8 cellular contexts compared by ENCODE assay signal in genomic region chr17:76671912-76672262, GRCh38. TPM values are rescaled to one million over a fixed set of nuclear protein-coding genes. Genes with fewer than 3 reads are reported as not detected.
DNase-seq lines count a peak whose midpoint lies in the region; ATAC-seq and TF ChIP-seq lines count a peak whose summit lies in the region.

No MANE protein-coding gene starts in this region.

- peaks cover 4% of the 10 kb centered on the region; the same call in 1 of the 2 replicates for H3K9me3 ChIP-seq in OCI-LY1 (ENCODE audit: low read length)

- H2AFZ ChIP-seq in OCI-LY1 (ENCODE audit: low read length): peak overlapping the region; percentile 14; the same call in 1 of the 2 replicates

- no peaks in the 10 kb centered on the region; the same call in 1 of the 2 replicates for H3K36me3 ChIP-seq in OCI-LY1 (ENCODE audit: insufficient read depth, low read length)

- H3K36me3 Mint-ChIP-seq in osteocyte (ENCODE audit: unreplicated experiment): peaks cover 11% of the 10 kb centered on the region

- H3K4me3 ChIP-seq in OCI-LY1 (ENCODE audit: low read depth, low read length, poor library complexity, severe bottlenecking): peak overlapping the region; percentile 75
- H3K4me3 ChIP-seq in epithelial cell of proximal tubule (ENCODE audit: low read depth, low read length): peak overlapping the region; percentile 67

- H3K4me1 Mint-ChIP-seq in osteocyte (ENCODE audit: unreplicated experiment): peaks cover 31% of the 10 kb centered on the region

- H3K4me3 Mint-ChIP-seq in osteocyte (ENCODE audit: unreplicated experiment): peak overlapping the region; percentile 76

- no peaks in the 10 kb centered on the region for H3K27me3 Mint-ChIP-seq in osteocyte (ENCODE audit: unreplicated experiment)

- peak; percentile 17 for ATAC-seq in GM19397 (IDR thresholded peaks at IDR 0.05; ENCODE audit: unreplicated experiment)
- no peak for ATAC-seq in GM18873 (IDR thresholded peaks at IDR 0.05; ENCODE audit: low FRiP score, unreplicated experiment)
- ATAC-seq in GM19035 (IDR thresholded peaks at IDR 0.05; ENCODE audit: unreplicated experiment): no peak

- peaks cover 3% of the 10 kb centered on the region for H3K9me3 Mint-ChIP-seq in osteocyte (ENCODE audit: unreplicated experiment)

- H4K20me1 ChIP-seq in OCI-LY1 (ENCODE audit: insufficient read depth, low read length): no peaks in the 10 kb centered on the region

- peak overlapping the region; percentile 92 for H3K4me2 ChIP-seq in OCI-LY1 (ENCODE audit: low read length)

- TF ChIP-seq CTCF in OCI-LY1 (IDR thresholded peaks at IDR 0.05; ENCODE audit: low read length): no peak
- no peak for TF ChIP-seq CTCF in epithelial cell of proximal tubule (conservative IDR thresholded peaks at IDR 0.05; ENCODE audit: low read depth, low read length)
- TF ChIP-seq CTCF in osteocyte (IDR thresholded peaks at IDR 0.05): no peak

- H3K79me2 ChIP-seq in OCI-LY1 (ENCODE audit: insufficient read depth, low read length): no peaks in the 10 kb centered on the region

- H3K27ac Mint-ChIP-seq in osteocyte (ENCODE audit: unreplicated experiment): peak overlapping the region; percentile 74

- no peaks in the 10 kb centered on the region for H3F3A ChIP-seq in OCI-LY1 (ENCODE audit: insufficient read depth, low read length)

- H3K9ac ChIP-seq in OCI-LY1 (ENCODE audit: low read length): peak overlapping the region; percentile 86

- H3K27ac ChIP-seq in OCI-LY1 (ENCODE audit: low read depth, low read length, poor library complexity, severe bottlenecking): peak overlapping the region; percentile 63

- H3K9me2 ChIP-seq in OCI-LY1 (ENCODE audit: low read depth, low read length): no peaks in the 10 kb centered on the region

- DNase-seq in epithelial cell of proximal tubule (ENCODE audit: low read depth) (no peak), osteocyte (ENCODE audit: extremely low spot score, unreplicated experiment) (no peak), COR-L47 (lab: John Stamatoyannopoulos, UW) (no peak), DMS153 treated with DMSO at 0.1 percent for 48 hours (lab: John Stamatoyannopoulos, UW; ENCODE audit: unreplicated experiment) (no peak)

- H3K27me3 ChIP-seq in OCI-LY1 (ENCODE audit: insufficient read depth, low read length): no peaks in the 10 kb centered on the region

- H3K4me1 ChIP-seq in OCI-LY1 (ENCODE audit: insufficient read depth, low read length, severe bottlenecking): peaks cover 25% of the 10 kb centered on the region

RNA-seq across cellular contexts. Expression of gene ST6GALNAC1, which starts 28.3 kb away (rescaled TPM):
- total RNA-seq in epithelial cell of proximal tubule (0.36 and 0.52 TPM in 2 replicates), osteocyte (not detected in 2 replicates)

RNA-seq across cellular contexts. Expression of gene MXRA7, which starts 38.9 kb away (rescaled TPM):
- total RNA-seq in epithelial cell of proximal tubule: 147 and 167 TPM in 2 replicates
- total RNA-seq in osteocyte: 183 and 187 TPM in 2 replicates

RNA-seq across cellular contexts. Expression of gene JMJD6, which starts 54.5 kb away (rescaled TPM):
- total RNA-seq in epithelial cell of proximal tubule (30.2 and 41.2 TPM in 2 replicates), osteocyte (16.8 and 22.7 TPM in 2 replicates)

RNA-seq across cellular contexts. Expression of gene METTL23, which starts 54.8 kb away (rescaled TPM):
- total RNA-seq in epithelial cell of proximal tubule: 30.0 and 34.7 TPM in 2 replicates
- 35.7 and 36.3 TPM in 2 replicates for total RNA-seq in osteocyte
